Comparison of ENCODE assay signal across 8 cellular contexts in genomic region chr16:75402821-75403475, GRCh38. TPM values are rescaled to one million over a fixed set of nuclear protein-coding genes. Genes with fewer than 3 reads are reported as not detected.
DNase-seq lines count a peak whose midpoint lies in the region; FAIRE-seq and TF ChIP-seq lines count a peak whose summit lies in the region.

No MANE protein-coding gene starts in this region.

- H3K9ac ChIP-seq in KMS-11 (no peak overlapping the region), astrocyte (ENCODE audit: low read length) (peak overlapping the region; percentile 66)

- in situ Hi-C loops in transverse colon (cut with MboI; ENCODE audit: low pct_ligation_motif_present in 1 of 4, low pct_unique_long_range_greater_than_20kb in 1 of 4, low sequenced_read_pairs in 3 of 4): no loop called here

- no peaks in the 10 kb centered on the region for H3K9me3 ChIP-seq in astrocyte (ENCODE audit: insufficient read depth, low read depth, low read length)
- H3K9me3 ChIP-seq in transverse colon: no peaks in the 10 kb centered on the region

- H3K27me3 ChIP-seq in KMS-11 (ENCODE audit: insufficient read depth, low read depth) (no peaks in the 10 kb centered on the region), astrocyte (ENCODE audit: insufficient read depth, low read length) (no peaks in the 10 kb centered on the region), transverse colon (no peaks in the 10 kb centered on the region)

- DNase-seq in SHP77 (lab: John Stamatoyannopoulos, UW) (peak; percentile 9 to 20), SHP77 treated with DMSO at 0.1 percent for 48 hours (lab: John Stamatoyannopoulos, UW) (no peak), astrocyte (ENCODE audit: low read depth) (no peak), transverse colon (no peak), NCI-H2081 treated with DMSO at 0.1 percent for 48 hours (lab: John Stamatoyannopoulos, UW) (no peak), NK-92 (lab: John Stamatoyannopoulos, UW; ENCODE audit: unreplicated experiment) (no peak)

- peaks cover 18% of the 10 kb centered on the region for H3K4me1 Mint-ChIP-seq in astrocyte (ENCODE audit: low read depth, unreplicated experiment)

- H3K4me3 ChIP-seq in KMS-11 (IDR thresholded peaks at IDR 0.05; ENCODE audit: insufficient read depth, low read depth, low read length) (no peak overlapping the region), astrocyte (ENCODE audit: insufficient read depth, low read depth, low read length) (no peak overlapping the region), transverse colon (no peak overlapping the region)

- no peak overlapping the region for H3K4me3 Mint-ChIP-seq in astrocyte (ENCODE audit: unreplicated experiment)

- H2AFZ ChIP-seq in KMS-11 (ENCODE audit: low read depth) (no peak overlapping the region), astrocyte (ENCODE audit: low read depth, low read length) (no peak overlapping the region)

- no peaks in the 10 kb centered on the region for H3K4me1 ChIP-seq in KMS-11 (ENCODE audit: low read depth, poor library complexity, severe bottlenecking)
- H3K4me1 ChIP-seq in astrocyte (ENCODE audit: insufficient read depth, low read length): peaks cover 12% of the 10 kb centered on the region
- H3K4me1 ChIP-seq in transverse colon: peaks cover 3 to 24% (median 12%) of the 10 kb centered on the region in 4 donors

- no peaks in the 10 kb centered on the region for H3K27me3 Mint-ChIP-seq in astrocyte (ENCODE audit: low read depth, unreplicated experiment)

- no peaks in the 10 kb centered on the region for H3K36me3 ChIP-seq in KMS-11 (ENCODE audit: insufficient read depth)
- H3K36me3 ChIP-seq in astrocyte (ENCODE audit: insufficient read depth, low read length): peaks cover 7% of the 10 kb centered on the region
- H3K36me3 ChIP-seq in transverse colon: peaks cover 0 to 6% (median 0%) of the 10 kb centered on the region in 4 donors

- no peak for TF ChIP-seq POLR2A in transverse colon (IDR thresholded peaks at IDR 0.05)

- no peak overlapping the region for H3K27ac ChIP-seq in KMS-11
- peak overlapping the region; percentile 85 for H3K27ac ChIP-seq in astrocyte (ENCODE audit: low read depth, low read length)
- H3K27ac ChIP-seq in transverse colon: peak overlapping the region; percentile 68 to 76 (median 70)

- TF ChIP-seq CTCF in KMS-11 (conservative IDR thresholded peaks at IDR 0.05; ENCODE audit: low read depth, low read length) (peak; percentile 73), astrocyte (IDR thresholded peaks at IDR 0.05; ENCODE audit: insufficient read depth, low read depth, low read length) (peak; percentile 72), transverse colon (IDR thresholded peaks at IDR 0.05) (peak; percentile 61 to 68 (median 64))

- H3K9me3 Mint-ChIP-seq in astrocyte (ENCODE audit: unreplicated experiment): no peaks in the 10 kb centered on the region

- H4K20me1 ChIP-seq in KMS-11 (ENCODE audit: insufficient read depth) (no peaks in the 10 kb centered on the region; the same call in 1 of the 2 replicates), astrocyte (ENCODE audit: insufficient read depth, low read length) (no peaks in the 10 kb centered on the region)

- H3K79me2 ChIP-seq in KMS-11 (ENCODE audit: insufficient read depth, low read depth): no peaks in the 10 kb centered on the region
- H3K79me2 ChIP-seq in astrocyte (ENCODE audit: insufficient read depth, low read length): peaks cover 6% of the 10 kb centered on the region

- H3K4me2 ChIP-seq in KMS-11 (no peak overlapping the region), astrocyte (ENCODE audit: low read length) (peak overlapping the region; percentile 26)

- TF ChIP-seq EP300 in transverse colon (IDR thresholded peaks at IDR 0.05; ENCODE audit: low read depth): no peak

- H3K36me3 Mint-ChIP-seq in astrocyte (ENCODE audit: low read depth, unreplicated experiment): peaks cover 2% of the 10 kb centered on the region

- intact Hi-C loops in transverse colon (cut with DNase I; ENCODE audit: low total_unique reads): no loop called here

- 32 to 39% methylated on average over 3 of the region's 3 CpGs for WGBS in transverse colon (ENCODE audit: low coverage in 1 of 2), 2 donors

- no peak for FAIRE-seq in astrocyte (lab: Jason Lieb, UNC)
- FAIRE-seq in islet of Langerhans (lab: Jason Lieb, UNC): peak; percentile 45

- peak overlapping the region; percentile 99 for H3K27ac Mint-ChIP-seq in astrocyte (ENCODE audit: unreplicated experiment)

RNA-seq across cellular contexts. Expression of gene CFDP1, which starts 30.4 kb away (rescaled TPM):
- total RNA-seq in astrocyte (36.9 and 38.7 TPM in 2 replicates), transverse colon (100 to 1,000 TPM in 3 of 4 donors, 10 to 100 TPM in 1; 51.2 to 318 (median 145) TPM)

Comparison
In these comparisons a context has a peak if more than half of its experiments do, and no peak if none do; other contexts are left out.
1. DNase-seq: peak in SHP77 (2 of 2); none in SHP77 treated with DMSO at 0.1 percent for 48 hours (single experiment), astrocyte (single experiment), transverse colon (single experiment), NCI-H2081 treated with DMSO at 0.1 percent for 48 hours (single experiment) and NK-92 (single experiment).
2. Peak in every context shown above with its lines, with median percentiles within 50 percentile points of each other: CTCF ChIP-seq.